ENCODE assay signal across 8 cellular contexts in the genomic region with DNA sequence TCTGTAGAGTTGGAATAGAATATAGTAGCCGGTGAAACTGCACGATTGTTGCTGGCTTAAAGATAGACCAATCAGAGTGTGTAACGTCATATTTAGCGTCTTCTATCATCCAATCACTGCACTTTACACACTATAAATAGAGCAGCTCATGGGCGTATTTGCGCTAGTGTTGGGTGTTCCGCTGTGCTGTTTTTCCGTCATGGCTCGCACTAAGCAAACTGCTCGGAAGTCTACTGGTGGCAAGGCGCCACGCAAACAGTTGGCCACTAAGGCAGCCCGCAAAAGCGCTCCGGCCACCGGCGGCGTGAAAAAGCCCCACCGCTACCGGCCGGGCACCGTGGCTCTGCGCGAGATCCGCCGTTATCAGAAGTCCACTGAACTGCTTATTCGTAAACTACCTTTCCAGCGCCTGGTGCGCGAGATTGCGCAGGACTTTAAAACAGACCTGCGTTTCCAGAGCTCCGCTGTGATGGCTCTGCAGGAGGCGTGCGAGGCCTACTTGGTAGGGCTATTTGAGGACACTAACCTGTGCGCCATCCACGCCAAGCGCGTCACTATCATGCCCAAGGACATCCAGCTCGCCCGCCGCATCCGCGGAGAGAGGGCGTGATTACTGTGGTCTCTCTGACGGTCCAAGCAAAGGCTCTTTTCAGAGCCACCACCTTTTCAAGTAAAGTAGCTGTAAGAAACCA. TPM values are rescaled to one million over a fixed set of nuclear protein-coding genes. Genes with fewer than 3 reads are reported as not detected.
DNase-seq lines count a peak whose midpoint lies in the region; ATAC-seq and TF ChIP-seq lines count a peak whose summit lies in the region.

No MANE protein-coding gene starts in this region.

- H3K36me3 ChIP-seq in Caco-2 (ENCODE audit: control insufficient read depth, insufficient read depth, low read length) (no peaks in the 10 kb centered on the region), mucosa of rectum (ENCODE audit: control insufficient read depth in 2 of 2, insufficient read depth in 2 of 2, low read length in 2 of 2) (no peaks in the 10 kb centered on the region), stomach smooth muscle (ENCODE audit: control insufficient read depth in 2 of 2, insufficient read depth in 2 of 2, low read length in 2 of 2) (no peaks in the 10 kb centered on the region)

- H3K9ac ChIP-seq in mucosa of rectum (ENCODE audit: low read depth in 1 of 2, low read length in 2 of 2) = peak overlapping the region; percentile 86 to 98
- H3K9ac ChIP-seq in stomach smooth muscle (ENCODE audit: low read length in 2 of 2) = peak overlapping the region; percentile 94 to 97

- POLR2A ChIA-PET in Caco-2 (lab: Charles Lee) = interaction anchor here (0.5 to 2.9 kb wide), 15 partner anchors 9 to 1818 kb away, joined by 3 to 91 read pairs (median 6); a partner anchor contains a TSS

- H3K9me3 Mint-ChIP-seq in Caco-2 (ENCODE audit: unreplicated experiment) = no peaks in the 10 kb centered on the region
- H3K9me3 Mint-ChIP-seq in activated T-cell treated with anti-CD3 and anti-CD28 coated beads, Interleukin-2, amount 50 U/mL, for 4 hours = no peaks in the 10 kb centered on the region

- no peaks in the 10 kb centered on the region for H3K27me3 Mint-ChIP-seq in Caco-2 (ENCODE audit: insufficient read depth, unreplicated experiment)
- no peaks in the 10 kb centered on the region for H3K27me3 Mint-ChIP-seq in activated T-cell treated with anti-CD3 and anti-CD28 coated beads, Interleukin-2, amount 50 U/mL, for 4 hours (ENCODE audit: low read depth)

- BruUV-seq in Caco-2 (replicated peaks; lab: Mats Ljungman, UMichigan) = no TSS peak

- H3K27ac Mint-ChIP-seq in Caco-2 (ENCODE audit: unreplicated experiment) = peak overlapping the region; percentile 87

- peak overlapping the region; percentile 78 for H3K4me3 Mint-ChIP-seq in Caco-2 (ENCODE audit: unreplicated experiment)
- H3K4me3 Mint-ChIP-seq in activated T-cell treated with anti-CD3 and anti-CD28 coated beads, Interleukin-2, amount 50 U/mL, for 4 hours = peak overlapping the region; percentile 90

- no peak for TF ChIP-seq CTCF in Caco-2 (IDR thresholded peaks at IDR 0.05; ENCODE audit: insufficient read depth in 1 of 2, low read depth in 1 of 2, low read length in 1 of 2, severe bottlenecking in 1 of 2, unreplicated experiment in 1 of 2)

- intact Hi-C loops in Caco-2 (cut with micrococcal nuclease; ENCODE audit: unreplicated experiment) = loop anchor here (10.0 kb wide), 1 partner anchor 1814 kb away; a partner anchor contains a TSS

- H3K9me3 ChIP-seq in Caco-2 (no peaks in the 10 kb centered on the region), mucosa of rectum (ENCODE audit: control insufficient read depth in 2 of 2, low read length in 2 of 2) (no peaks in the 10 kb centered on the region), stomach smooth muscle (ENCODE audit: control insufficient read depth in 2 of 2, low read length in 2 of 2) (no peaks in the 10 kb centered on the region)

- H3K27me3 ChIP-seq in Caco-2 (replicated peaks; ENCODE audit: control insufficient read depth, insufficient read depth, low read length) = no peaks in the 10 kb centered on the region
- no peaks in the 10 kb centered on the region for H3K27me3 ChIP-seq in mucosa of rectum (ENCODE audit: control insufficient read depth in 2 of 2, insufficient read depth in 2 of 2, low read length in 2 of 2)
- no peaks in the 10 kb centered on the region for H3K27me3 ChIP-seq in stomach smooth muscle (ENCODE audit: control insufficient read depth in 1 of 2, insufficient read depth in 2 of 2, low read length in 2 of 2)

- H3K4me1 Mint-ChIP-seq in Caco-2 (ENCODE audit: low read depth, unreplicated experiment) = peaks cover 7% of the 10 kb centered on the region
- H3K4me1 Mint-ChIP-seq in activated T-cell treated with anti-CD3 and anti-CD28 coated beads, Interleukin-2, amount 50 U/mL, for 4 hours (ENCODE audit: low read depth) = peaks cover 34% of the 10 kb centered on the region

- H3K36me3 Mint-ChIP-seq in Caco-2 (ENCODE audit: insufficient read depth, unreplicated experiment) = peaks cover 16% of the 10 kb centered on the region
- H3K36me3 Mint-ChIP-seq in activated T-cell treated with anti-CD3 and anti-CD28 coated beads, Interleukin-2, amount 50 U/mL, for 4 hours (ENCODE audit: insufficient read depth) = no peaks in the 10 kb centered on the region

- ATAC-seq in GM21360 (IDR thresholded peaks at IDR 0.05; ENCODE audit: unreplicated experiment) = peak; percentile 43
- ATAC-seq in activated T-cell treated with anti-CD3 and anti-CD28 coated beads, Interleukin-2, amount 50 U/mL, for 4 hours = peak; percentile 58 to 65

- H3K4me3 ChIP-seq in Caco-2 (ENCODE audit: low read depth, low read length) (peak overlapping the region; percentile 87), mucosa of rectum (ENCODE audit: low read length in 2 of 2) (peak overlapping the region; percentile 79 to 84), stomach smooth muscle (ENCODE audit: low read length in 2 of 2) (peak overlapping the region; percentile 84 to 89)

- DNase-seq in Caco-2 (no peak), HT-29 (ENCODE audit: low spot score) (peak; percentile 92), OCI-M1 (lab: John Stamatoyannopoulos, UW) (peak; percentile 98), erythroblast (lab: John Stamatoyannopoulos, UW) (peak; percentile 94 to 96)
- peak; percentile 57 for DNase-seq in activated T-cell treated with anti-CD3 and anti-CD28 coated beads, Interleukin-2, amount 50 U/mL, for 4 hours

- CTCF ChIA-PET in Caco-2 (lab: Charles Lee) = interaction anchor here (1.0 to 1.9 kb wide), 4 partner anchors 9 to 302 kb away, joined by 3 to 20 read pairs (median 4); no protein-coding TSS in a partner anchor

- H3K27ac ChIP-seq in mucosa of rectum (ENCODE audit: low read depth in 2 of 2, low read length in 2 of 2) = peak overlapping the region; percentile 100
- peak overlapping the region; percentile 99 for H3K27ac ChIP-seq in stomach smooth muscle (ENCODE audit: low read length)

- peaks cover 9% of the 10 kb centered on the region for H3K4me1 ChIP-seq in Caco-2
- peaks cover 2 to 16% of the 10 kb centered on the region in 2 donors for H3K4me1 ChIP-seq in mucosa of rectum (ENCODE audit: control insufficient read depth in 2 of 2, insufficient read depth in 2 of 2, low read length in 2 of 2)
- peaks cover 20% of the 10 kb centered on the region for H3K4me1 ChIP-seq in stomach smooth muscle (ENCODE audit: control insufficient read depth, insufficient read depth, low read length)

- peak; percentile 100 for TF ChIP-seq POLR2A in erythroblast (IDR thresholded peaks at IDR 0.05; ENCODE audit: low read length)

RNA-seq across cellular contexts. Expression of a gene that starts 57.8 kb away (rescaled TPM):
- 0.53 and 0.70 TPM in 2 replicates for total RNA-seq in Caco-2 (2022)
- 2.5 and 4.0 TPM in 2 replicates for total RNA-seq in HT-29 (2014; rRNA removed; shearing (Covaris generic))
- total RNA-seq in activated T-cell treated with anti-CD3 and anti-CD28 coated beads, Interleukin-2, amount 50 U/mL, for 4 hours = 10 to 100 TPM in 2 of 3 donors, 1 to 10 TPM in 1; 9.3 to 14.5 (median 11.3) TPM

Comparison
In these comparisons a context has a peak if more than half of its experiments do, and no peak if none do; other contexts are left out.
1. DNase-seq: peak in HT-29 (single experiment), OCI-M1 (single experiment), activated T-cell treated with anti-CD3 and anti-CD28 coated beads, Interleukin-2, amount 50 U/mL, for 4 hours (single experiment) and erythroblast (2 of 2); none in Caco-2 (0 of 2).
2. Peak in every context shown above with its lines, with median percentiles within 50 percentile points of each other: H3K4me3 ChIP-seq.